ENCODE assay signal across 8 cellular contexts in genomic region chr19:57633832-57634131, GRCh38. TPM values are rescaled to one million over a fixed set of nuclear protein-coding genes. Genes with fewer than 3 reads are reported as not detected.
DNase-seq lines count a peak whose midpoint lies in the region; ATAC-seq and TF ChIP-seq lines count a peak whose summit lies in the region.

No MANE protein-coding gene starts in this region.

- H3K27ac Mint-ChIP-seq in activated CD8-positive, alpha-beta T cell treated with anti-CD3 and anti-CD28 coated beads for 36 hours, result peak overlapping the region; percentile 87

- H3K4me1 Mint-ChIP-seq in activated CD8-positive, alpha-beta T cell treated with anti-CD3 and anti-CD28 coated beads for 36 hours (ENCODE audit: low read depth), result peaks cover 16% of the 10 kb centered on the region

- POLR2A ChIA-PET in activated CD8-positive, alpha-beta T cell treated with anti-CD3 and anti-CD28 coated beads for 36 hours (lab: Charles Lee), result interaction anchor here (1.3 to 2.2 kb wide), 2 partner anchors 13 to 17 kb away, joined by 5 to 6 read pairs; no protein-coding TSS in a partner anchor

- CTCF ChIA-PET in activated CD8-positive, alpha-beta T cell treated with anti-CD3 and anti-CD28 coated beads for 36 hours (lab: Charles Lee), result interaction anchor here (1.9 kb wide), 1 partner anchor 48 kb away, joined by 6 read pairs; the partner anchor contains the start of gene ZNF551

- peaks cover 25% of the 10 kb centered on the region for H3K4me1 ChIP-seq in left ventricle myocardium inferior

- peaks cover 46% of the 10 kb centered on the region for H3K9me3 ChIP-seq in left ventricle myocardium inferior (replicated peaks)

- H3K9me3 Mint-ChIP-seq in activated CD8-positive, alpha-beta T cell treated with anti-CD3 and anti-CD28 coated beads for 36 hours, result peaks cover 33% of the 10 kb centered on the region

- DNase-seq in H7, result no peak
- DNase-seq in activated CD8-positive, alpha-beta T cell treated with anti-CD3 and anti-CD28 coated beads for 36 hours, result no peak
- no peak for DNase-seq in left ventricle myocardium inferior
- no peak for DNase-seq in skeletal muscle cell (ENCODE audit: low read depth)
- no peak for DNase-seq in D341Med (ENCODE audit: low spot score)
- no peak for DNase-seq in NCI-H748 treated with DMSO at 0.1 percent for 48 hours (lab: John Stamatoyannopoulos, UW)
- no peak for DNase-seq in stimulated activated CD4-positive, alpha-beta T cell treated with anti-CD3 and anti-CD28 coated beads, Interleukin-4, amount 100 ng/mL, for 4 hours

- no peaks in the 10 kb centered on the region for H3K27me3 Mint-ChIP-seq in activated CD8-positive, alpha-beta T cell treated with anti-CD3 and anti-CD28 coated beads for 36 hours

- TF ChIP-seq CTCF in activated CD8-positive, alpha-beta T cell treated with anti-CD3 and anti-CD28 coated beads for 36 hours (IDR thresholded peaks at IDR 0.05), result no peak
- TF ChIP-seq CTCF in left ventricle myocardium inferior (IDR thresholded peaks at IDR 0.05; ENCODE audit: borderline replicate concordance), result no peak

- peaks cover 6% of the 10 kb centered on the region for H3K36me3 ChIP-seq in H7 (replicated peaks; ENCODE audit: control insufficient read depth, insufficient read depth, low read length)
- peaks cover 60% of the 10 kb centered on the region for H3K36me3 ChIP-seq in left ventricle myocardium inferior

- H3K27ac ChIP-seq in left ventricle myocardium inferior (replicated peaks), result peak overlapping the region; percentile 86

- peak overlapping the region; percentile 85 for H3K4me3 Mint-ChIP-seq in activated CD8-positive, alpha-beta T cell treated with anti-CD3 and anti-CD28 coated beads for 36 hours

- intact Hi-C loops in activated CD8-positive, alpha-beta T cell treated with anti-CD3 and anti-CD28 coated beads for 36 hours (cut with micrococcal nuclease), result no loop called here
- intact Hi-C loops in left ventricle myocardium inferior (cut with micrococcal nuclease), result no loop called here

- H3K4me3 ChIP-seq in H7 (ENCODE audit: insufficient read depth, low read depth, low read length) (peak overlapping the region; percentile 92), left ventricle myocardium inferior (peak overlapping the region; percentile 88), skeletal muscle cell (ENCODE audit: low read depth, low read length) (peak overlapping the region; percentile 74)

- peaks cover 45% of the 10 kb centered on the region for H3K36me3 Mint-ChIP-seq in activated CD8-positive, alpha-beta T cell treated with anti-CD3 and anti-CD28 coated beads for 36 hours (ENCODE audit: low read depth)

- ATAC-seq in activated CD8-positive, alpha-beta T cell treated with anti-CD3 and anti-CD28 coated beads for 36 hours, result no peak
- ATAC-seq in GM21526 (IDR thresholded peaks at IDR 0.05; ENCODE audit: low FRiP score, unreplicated experiment), result no peak

- H3K27me3 ChIP-seq in H7 (ENCODE audit: control insufficient read depth, insufficient read depth, low read length), result no peaks in the 10 kb centered on the region
- H3K27me3 ChIP-seq in left ventricle myocardium inferior (ENCODE audit: low read depth), result no peaks in the 10 kb centered on the region

RNA-seq across cellular contexts. Expression of gene ZNF211, which starts 0.8 kb away (rescaled TPM):
- total RNA-seq in H7 (2014; rRNA removed; shearing (Covaris generic)), result 12.3 and 13.9 TPM in 2 replicates
- total RNA-seq in activated CD8-positive, alpha-beta T cell treated with anti-CD3 and anti-CD28 coated beads for 36 hours, result 1 to 10 TPM; 7.7 to 8.8 TPM
- 10.0 TPM for total RNA-seq in left ventricle myocardium inferior

RNA-seq across cellular contexts. Expression of gene ZNF134, which starts 19.7 kb away (rescaled TPM):
- total RNA-seq in H7 (2014; rRNA removed; shearing (Covaris generic)), result 31.6 and 34.4 TPM in 2 replicates
- total RNA-seq in activated CD8-positive, alpha-beta T cell treated with anti-CD3 and anti-CD28 coated beads for 36 hours, result 10 to 100 TPM; 10.4 to 13.0 TPM
- total RNA-seq in left ventricle myocardium inferior, result 13.3 TPM

RNA-seq across cellular contexts. Expression of gene ZNF530, which starts 34.1 kb away (rescaled TPM):
- total RNA-seq in H7 (2014; rRNA removed; shearing (Covaris generic)), result 7.2 and 11.5 TPM in 2 replicates
- total RNA-seq in activated CD8-positive, alpha-beta T cell treated with anti-CD3 and anti-CD28 coated beads for 36 hours, result 1 to 10 TPM; 6.8 to 7.4 TPM
- total RNA-seq in left ventricle myocardium inferior, result 4.7 TPM

RNA-seq across cellular contexts. Expression of gene ZSCAN4, which starts 35.0 kb away (rescaled TPM):
- total RNA-seq in H7 (2014; rRNA removed; shearing (Covaris generic)), result not detected in 2 replicates
- not detected for total RNA-seq in activated CD8-positive, alpha-beta T cell treated with anti-CD3 and anti-CD28 coated beads for 36 hours
- total RNA-seq in left ventricle myocardium inferior, result not detected

RNA-seq across cellular contexts. Expression of gene ZNF551, which starts 48.0 kb away (rescaled TPM):
- 19.9 and 28.2 TPM in 2 replicates for total RNA-seq in H7 (2014; rRNA removed; shearing (Covaris generic))
- 1 to 10 TPM; 8.3 to 8.4 TPM for total RNA-seq in activated CD8-positive, alpha-beta T cell treated with anti-CD3 and anti-CD28 coated beads for 36 hours
- 3.6 TPM for total RNA-seq in left ventricle myocardium inferior
